Comparison of ENCODE assay signal across 20 cellular contexts in the genomic region with DNA sequence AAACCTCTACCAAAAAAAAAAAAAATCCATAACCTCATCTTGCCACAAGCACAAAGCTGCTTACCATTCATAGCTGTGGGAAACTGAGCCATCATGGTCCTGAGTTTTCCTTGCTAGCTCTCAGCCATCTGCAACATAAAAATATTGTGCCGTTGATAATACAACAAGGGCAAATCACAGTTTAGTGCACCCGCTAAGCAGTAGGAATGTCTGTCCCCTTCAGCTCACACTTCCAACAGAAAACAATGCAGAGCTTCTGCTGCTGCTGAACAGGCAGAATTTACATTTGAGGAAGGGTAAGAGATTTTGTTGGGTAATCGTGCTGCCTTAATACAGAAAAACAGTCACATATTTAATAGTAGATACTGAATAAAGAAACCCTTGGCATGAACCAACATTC. TPM values are rescaled to one million over a fixed set of nuclear protein-coding genes. Genes with fewer than 3 reads are reported as not detected.
DNase-seq lines count a peak whose midpoint lies in the region; ATAC-seq, FAIRE-seq and TF ChIP-seq lines count a peak whose summit lies in the region.
"Had no signal": no experiment of that assay in that cellular context is flagged by ENCODE, and none has a peak within 500 bp of the region (broad histone marks: within the 10 kb centered on the region; RNA-seq: fewer than 3 reads in every experiment).

No MANE protein-coding gene starts in this region.

- no peak overlapping the region for H3K14ac ChIP-seq in H9 (ENCODE audit: insufficient read depth, low read length)

- H3K18ac ChIP-seq in H9 (ENCODE audit: insufficient read length, low read depth, low read length): no peak overlapping the region

- H3K27me3 ChIP-seq in H9 (ENCODE audit: insufficient read depth, low read length) (no peaks in the 10 kb centered on the region), heart right ventricle (no peaks in the 10 kb centered on the region), pancreas (no peaks in the 10 kb centered on the region)
- H3K27me3 ChIP-seq: colonic mucosa, tibial nerve had no signal

- H4K20me1 ChIP-seq in H9 (ENCODE audit: control insufficient read depth, insufficient read depth, insufficient read length): no peaks in the 10 kb centered on the region

- no peak overlapping the region for H4K91ac ChIP-seq in H9 (ENCODE audit: insufficient read length, low read depth, low read length)

- H3K36me3 ChIP-seq in heart right ventricle (peaks cover 0 to 21% (median 0%) of the 10 kb centered on the region in 9 donors), pancreas (no peaks in the 10 kb centered on the region)
- H3K36me3 ChIP-seq: colonic mucosa had no signal

- WGBS in H9 (ENCODE audit: extremely low coverage, insufficient read length, low lambda C conversion rate): no CpG with 5 or more reads among the region's 3 CpGs
- WGBS in heart right ventricle, 2 donors: 42% methylated on average over 3 of the region's 3 CpGs
- WGBS in pancreas, 2 donors: 36 to 37% methylated on average over 3 of the region's 3 CpGs

- H3K9me3 ChIP-seq in H9 (ENCODE audit: control insufficient read depth, low read depth, low read length): no peaks in the 10 kb centered on the region
- no peaks in the 10 kb centered on the region for H3K9me3 ChIP-seq in heart right ventricle
- no peaks in the 10 kb centered on the region for H3K9me3 ChIP-seq in pancreas
- H3K9me3 ChIP-seq: colonic mucosa, lower lobe of right lung, psoas muscle, tibial nerve had no signal

- no peak overlapping the region for H2BK20ac ChIP-seq in H9 (ENCODE audit: low read depth, low read length, poor library complexity, severe bottlenecking)

- H3K23me2 ChIP-seq in H9 (ENCODE audit: insufficient read length, low read depth, low read length, poor library complexity, severe bottlenecking): no peaks in the 10 kb centered on the region

- H2BK120ac ChIP-seq in H9 (ENCODE audit: low read depth, low read length, poor library complexity, severe bottlenecking): no peak overlapping the region

- intact Hi-C loops in heart right ventricle (cut with DNase I): loop anchor here in 1 of 10 donors (2.0 kb wide), 1 partner anchor 23 kb away; no protein-coding TSS in a partner anchor
- intact Hi-C loops in pancreas (cut with DNase I): no loop called here

- H3K23ac ChIP-seq in H9 (ENCODE audit: insufficient read length, low read depth, low read length): no peak overlapping the region

- no peak overlapping the region for H2BK5ac ChIP-seq in H9 (ENCODE audit: insufficient read length, low read length)

- H2AFZ ChIP-seq in H9 (ENCODE audit: low read length): no peak overlapping the region

- no peak overlapping the region for H3K56ac ChIP-seq in H9 (ENCODE audit: insufficient read length, low read depth, low read length)

- no peak overlapping the region for H3K4me2 ChIP-seq in H9 (ENCODE audit: insufficient read depth, insufficient read length, low read length)

- H3K9me3 Mint-ChIP-seq in H9: no peaks in the 10 kb centered on the region
- H3K9me3 Mint-ChIP-seq: activated naive CD4-positive, alpha-beta T cell treated with anti-CD3 and anti-CD28 coated beads, Interleukin-2, amount 10 ng/mL, durations not matched to agents 7 days and 5 days; activated T-cell treated with anti-CD3 and anti-CD28 coated beads, Interleukin-2, amount 50 U/mL, for 24 hours; naive thymus-derived CD8-positive, alpha-beta T cell; stimulated activated naive B cell treated with anti-CD40 and anti-IgM and Interleukin-4, amounts not matched to agents 10 μg/mL and 1 μg/mL and 100 μg/mL, for 72 hours had no signal

- no peak overlapping the region for H2BK12ac ChIP-seq in H9 (ENCODE audit: insufficient read length, low read depth, low read length)

- H2AK5ac ChIP-seq in H9 (ENCODE audit: insufficient read length, low read length): no peak overlapping the region

- no peaks in the 10 kb centered on the region for H3K4me1 ChIP-seq in H9 (ENCODE audit: insufficient read depth, low read length)
- peaks cover 2 to 54% (median 30%) of the 10 kb centered on the region in 9 donors for H3K4me1 ChIP-seq in heart right ventricle
- H3K4me1 ChIP-seq in pancreas: peaks cover 0 to 25% (median 9%) of the 10 kb centered on the region in 3 donors
- H3K4me1 ChIP-seq: colonic mucosa had no signal

- H3K79me2 ChIP-seq in H9 (ENCODE audit: insufficient read depth, low read length): no peaks in the 10 kb centered on the region

- H3K36me3 Mint-ChIP-seq in H9 (ENCODE audit: insufficient read depth in 1 of 3, low read depth in 3 of 3): no peaks in the 10 kb centered on the region; a peak in 1 of 7 replicates

- H3K9ac ChIP-seq in H9 (ENCODE audit: extremely low read depth, insufficient read length, low read length): no peak overlapping the region

- ATAC-seq in heart right ventricle (peak in 5 of 8 donors; percentile 26 to 67 (median 50)), pancreas (peak in 3 of 4 donors; percentile 32 to 45 (median 43)), GM19395 (IDR thresholded peaks at IDR 0.05; ENCODE audit: unreplicated experiment) (no peak), GM18498 (IDR thresholded peaks at IDR 0.05; ENCODE audit: unreplicated experiment) (no peak)
- ATAC-seq: naive thymus-derived CD8-positive, alpha-beta T cell; stimulated activated naive B cell treated with anti-CD40 and anti-IgM and Interleukin-4, amounts not matched to agents 10 μg/mL and 1 μg/mL and 100 μg/mL, for 72 hours had no signal

- TF ChIP-seq CTCF in H9 (conservative IDR thresholded peaks at IDR 0.05) (no peak), heart right ventricle (IDR thresholded peaks at IDR 0.05) (no peak), pancreas (IDR thresholded peaks at IDR 0.05) (no peak)

- peaks cover 7% of the 10 kb centered on the region in 2 experiments for H3K4me1 Mint-ChIP-seq in H9

- no peak overlapping the region for H4K5ac ChIP-seq in H9 (ENCODE audit: insufficient read length, low read depth, low read length)

- no peaks in the 10 kb centered on the region for H3K79me1 ChIP-seq in H9 (ENCODE audit: insufficient read depth, low read depth, low read length, poor library complexity, severe bottlenecking)

- TF ChIP-seq POLR2A in GM12892 (IDR thresholded peaks at IDR 0.05; ENCODE audit: low read depth, low read length): no peak

- DNase-seq in H9: no peak
- peak; percentile 6 for DNase-seq in NOMO-1 treated with dmso at 0.1 percent for 144 hours (lab: John Stamatoyannopoulos, UW; ENCODE audit: unreplicated experiment)
- DNase-seq in heart right ventricle: no peak
- DNase-seq in pancreas: no peak
- DNase-seq in GM12892 (ENCODE audit: insufficient read length): no peak
- DNase-seq: activated naive CD4-positive, alpha-beta T cell treated with anti-CD3 and anti-CD28 coated beads, Interleukin-2, amount 10 ng/mL, durations not matched to agents 7 days and 5 days; activated T-cell treated with anti-CD3 and anti-CD28 coated beads, Interleukin-2, amount 50 U/mL, for 24 hours; colonic mucosa; HCEC 1CT; lower lobe of right lung; naive thymus-derived CD8-positive, alpha-beta T cell; NCI-H187 treated with DMSO at 0.1 percent for 48 hours; psoas muscle; stimulated activated CD4-positive, alpha-beta T cell treated with anti-CD3 and anti-CD28 coated beads, Interleukin-15, amount 100 ng/mL, for 24 hours; stimulated activated naive B cell treated with anti-CD40 and anti-IgM and Interleukin-4, amounts not matched to agents 10 μg/mL and 1 μg/mL and 100 μg/mL, for 72 hours had no signal

- H3K4ac ChIP-seq in H9 (ENCODE audit: low read depth, low read length): no peak overlapping the region

- peak overlapping the region in 2 of 3 experiments; percentile 59 to 76; a peak in 3 of 7 replicates for H3K27ac Mint-ChIP-seq in H9
- H3K27ac Mint-ChIP-seq: activated naive CD4-positive, alpha-beta T cell treated with anti-CD3 and anti-CD28 coated beads, Interleukin-2, amount 10 ng/mL, durations not matched to agents 7 days and 5 days; activated T-cell treated with anti-CD3 and anti-CD28 coated beads, Interleukin-2, amount 50 U/mL, for 24 hours had no signal

- no peak for FAIRE-seq in pancreas (lab: Jason Lieb, UNC)
- no peak for FAIRE-seq in GM12892 (lab: Jason Lieb, UNC)
- FAIRE-seq: astrocyte, frontal cortex had no signal

- H3K27me3 Mint-ChIP-seq in H9 (ENCODE audit: low read depth): no peaks in the 10 kb centered on the region
- H3K27me3 Mint-ChIP-seq: activated naive CD4-positive, alpha-beta T cell treated with anti-CD3 and anti-CD28 coated beads, Interleukin-2, amount 10 ng/mL, durations not matched to agents 7 days and 5 days; activated T-cell treated with anti-CD3 and anti-CD28 coated beads, Interleukin-2, amount 50 U/mL, for 24 hours; naive thymus-derived CD8-positive, alpha-beta T cell; stimulated activated naive B cell treated with anti-CD40 and anti-IgM and Interleukin-4, amounts not matched to agents 10 μg/mL and 1 μg/mL and 100 μg/mL, for 72 hours had no signal

- H3K27ac ChIP-seq in H9 (ENCODE audit: insufficient read length, low read depth, low read length) (no peak overlapping the region), heart right ventricle (peak overlapping the region in 1 of 10 donors; percentile 15), pancreas (no peak overlapping the region)
- H3K27ac ChIP-seq: colonic mucosa, lower lobe of right lung, psoas muscle had no signal

- no peak overlapping the region for H4K8ac ChIP-seq in H9 (replicated peaks; ENCODE audit: insufficient read length, low read depth, low read length)

- H2BK15ac ChIP-seq in H9 (ENCODE audit: low read depth, low read length): no peak overlapping the region

- H3K4me3 ChIP-seq in heart right ventricle (peak overlapping the region in 1 of 10 donors; percentile 6), pancreas (no peak overlapping the region)
- H3K4me3 ChIP-seq: colonic mucosa, lower lobe of right lung, psoas muscle, tibial nerve had no signal

- H3T11ph ChIP-seq in H9 (ENCODE audit: low read length): no peak overlapping the region

- no peak overlapping the region for H3K4me3 Mint-ChIP-seq in H9
- H3K4me3 Mint-ChIP-seq: activated naive CD4-positive, alpha-beta T cell treated with anti-CD3 and anti-CD28 coated beads, Interleukin-2, amount 10 ng/mL, durations not matched to agents 7 days and 5 days; activated T-cell treated with anti-CD3 and anti-CD28 coated beads, Interleukin-2, amount 50 U/mL, for 24 hours; stimulated activated naive B cell treated with anti-CD40 and anti-IgM and Interleukin-4, amounts not matched to agents 10 μg/mL and 1 μg/mL and 100 μg/mL, for 72 hours had no signal

RNA-seq across cellular contexts. Expression of gene ITSN2, which starts 32.3 kb away (rescaled TPM):
- total RNA-seq in H9 (2021) (17.0 and 17.1 TPM in 2 replicates), heart right ventricle (10 to 100 TPM; 32.1 to 49.8 (median 38.2) TPM), pancreas (10 to 100 TPM; 23.8 to 42.0 (median 33.8) TPM)
- polyA plus RNA-seq in heart right ventricle (10 to 100 TPM; 16.8 to 42.1 TPM), pancreas (10 to 100 TPM; 28.9 to 31.4 TPM)
- 50.7 TPM for polyA plus RNA-seq in GM12892 (2012; ENCODE audit: missing spikeins)

Comparison
In these comparisons a context has a peak if more than half of its experiments do, and no peak if none do; other contexts are left out.
1. ATAC-seq: peak in heart right ventricle (5 of 8) and pancreas (3 of 4); none in GM19395 (single experiment) and GM18498 (single experiment).